In the genomic region with DNA sequence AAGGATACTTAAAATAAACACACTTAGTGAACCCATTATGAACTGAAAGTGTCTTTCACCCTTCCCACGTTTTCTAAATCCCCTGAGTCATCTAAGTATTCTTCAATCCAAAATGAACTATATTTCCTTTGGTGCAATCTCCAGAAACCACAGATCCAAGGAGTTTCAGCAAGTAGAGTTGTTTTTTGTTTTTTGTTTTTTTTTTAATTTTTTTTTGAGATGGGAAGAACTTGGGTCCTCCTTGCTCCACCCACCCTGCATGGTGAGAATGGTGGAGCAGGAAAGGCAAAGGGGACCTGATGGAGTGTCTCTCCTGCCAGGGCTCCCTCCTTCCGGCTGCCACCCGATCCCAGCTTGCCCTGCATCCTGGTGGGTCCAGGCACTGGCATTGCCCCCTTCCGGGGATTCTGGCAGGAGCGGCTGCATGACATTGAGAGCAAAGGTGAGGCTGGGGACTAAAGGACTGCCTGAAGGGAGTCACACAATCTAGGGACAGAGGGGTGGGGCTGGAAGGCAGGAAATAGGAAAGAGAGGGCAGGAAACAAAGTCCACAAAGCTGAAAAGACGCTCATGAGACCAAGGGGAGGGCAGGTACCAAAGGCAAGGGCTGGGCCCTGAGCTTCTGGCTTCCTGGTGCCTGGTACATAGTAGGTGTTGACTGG, we compare ENCODE assay signal across 14 cellular contexts. TPM values are rescaled to one million over a fixed set of nuclear protein-coding genes. Genes with fewer than 3 reads are reported as not detected.
DNase-seq lines count a peak whose midpoint lies in the region; ATAC-seq, FAIRE-seq and TF ChIP-seq lines count a peak whose summit lies in the region.
"Had no signal": no experiment of that assay in that cellular context is flagged by ENCODE, and none has a peak within 500 bp of the region (broad histone marks: within the 10 kb centered on the region; RNA-seq: fewer than 3 reads in every experiment).

No MANE protein-coding gene starts in this region.

- no peak for TF ChIP-seq POLR2A in A549 (IDR thresholded peaks at IDR 0.05; ENCODE audit: low read length)
- no peak for TF ChIP-seq POLR2A in HepG2 (IDR thresholded peaks at IDR 0.05; ENCODE audit: insufficient read depth in 1 of 2, low read depth in 2 of 2, low read length in 2 of 2)

- peak overlapping the region; percentile 66 for H2AFZ ChIP-seq in HepG2 (ENCODE audit: low read length)
- H2AFZ ChIP-seq: parathyroid adenoma had no signal

- DNase-seq in A549 (ENCODE audit: low read depth in 1 of 2, low spot score in 1 of 2) (no peak), HepG2 (ENCODE audit: low spot score) (peak; percentile 70), NCI-H2029 treated with DMSO at 0.1 percent for 48 hours (lab: John Stamatoyannopoulos, UW) (no peak), GDM1 (lab: John Stamatoyannopoulos, UW) (no peak), osteocyte (ENCODE audit: extremely low spot score, unreplicated experiment) (no peak), retina (no peak)
- DNase-seq: gastrocnemius medialis, left cardiac atrium, stomach had no signal

- H3K4me2 ChIP-seq in A549 (peak overlapping the region; percentile 23; the same call in 1 of the 3 replicates), HepG2 (ENCODE audit: low read depth, low read length) (peak overlapping the region; percentile 85)

- peak overlapping the region; percentile 85 for H3K27ac Mint-ChIP-seq in activated T-helper 17 cell treated with anti-CD3 and anti-CD28 coated beads, Interleukin-2, amount 50 U/mL, for 72 hours
- H3K27ac Mint-ChIP-seq in osteocyte (ENCODE audit: unreplicated experiment): no peak overlapping the region

- no peaks in the 10 kb centered on the region for H3K79me2 ChIP-seq in HepG2 (ENCODE audit: insufficient read depth, low read length)
- H3K79me2 ChIP-seq: parathyroid adenoma had no signal

- no peak for TF ChIP-seq CTCF in A549 (IDR thresholded peaks at IDR 0.05)
- peak; percentile 47 for TF ChIP-seq CTCF in HepG2 (CRISPR knock-in tag; IDR thresholded peaks at IDR 0.05)
- no peak for TF ChIP-seq CTCF in osteocyte (IDR thresholded peaks at IDR 0.05)

- peaks cover 3% of the 10 kb centered on the region for H3K9me3 Mint-ChIP-seq in activated T-helper 17 cell treated with anti-CD3 and anti-CD28 coated beads, Interleukin-2, amount 50 U/mL, for 72 hours
- H3K9me3 Mint-ChIP-seq in osteocyte (ENCODE audit: unreplicated experiment): no peaks in the 10 kb centered on the region

- H3K4me1 Mint-ChIP-seq in activated T-helper 17 cell treated with anti-CD3 and anti-CD28 coated beads, Interleukin-2, amount 50 U/mL, for 72 hours: peaks cover 57% of the 10 kb centered on the region
- H3K4me1 Mint-ChIP-seq in osteocyte (ENCODE audit: unreplicated experiment): peaks cover 23% of the 10 kb centered on the region

- no peaks in the 10 kb centered on the region; a peak in 1 of 5 replicates for H3K36me3 ChIP-seq in HepG2 (replicated peaks in 1 of 2; ENCODE audit: control insufficient read depth in 1 of 2, insufficient read depth in 2 of 2, low read length in 2 of 2)
- H3K36me3 ChIP-seq: gastrocnemius medialis, stomach had no signal

- in situ Hi-C loops in HepG2 (cut with HindIII; ENCODE audit: extremely low pct_ligation_motif_present, low pct_unique_long_range_greater_than_20kb): no loop called here

- H3K9ac ChIP-seq in HepG2 (ENCODE audit: insufficient read depth, low read depth, low read length): peak overlapping the region; percentile 52
- H3K9ac ChIP-seq: parathyroid adenoma had no signal

- no peaks in the 10 kb centered on the region for H4K20me1 ChIP-seq in HepG2 (ENCODE audit: insufficient read depth, low read length)

- FAIRE-seq in A549 (lab: Jason Lieb, UNC) (no peak), G401.6 (lab: Jason Lieb, UNC) (peak; percentile 47), HepG2 (lab: Jason Lieb, UNC) (peak; percentile 83)
- FAIRE-seq: HTR-8/SVneo had no signal

- no peak overlapping the region for H3K4me3 ChIP-seq in A549
- H3K4me3 ChIP-seq in HepG2 (replicated peaks in 1 of 3; ENCODE audit: insufficient read depth in 1 of 3, low read depth in 2 of 3, low read length in 3 of 3): peak overlapping the region; percentile 37 to 62 (median 39)
- H3K4me3 ChIP-seq: gastrocnemius medialis, stomach had no signal

- ATAC-seq in A549 (no peak), HepG2 (peak; percentile 40)
- no peak for ATAC-seq in activated T-helper 17 cell treated with anti-CD3 and anti-CD28 coated beads, Interleukin-2, amount 50 U/mL, for 72 hours (replicated peaks)
- ATAC-seq: gastrocnemius medialis had no signal

- CTCF ChIA-PET in A549 (lab: Yijun Ruan, JAX) (interaction anchor here (0.6 to 4.6 kb wide), 23 partner anchors 9 to 114 kb away, joined by 3 to 36 read pairs (median 4); a partner anchor contains a TSS), HepG2 (lab: Yijun Ruan, JAX; ENCODE audit: low intra/inter-chr PET ratio, low total read pairs) (interaction anchor here (1.1 kb wide), 1 partner anchor 112 kb away, joined by 3 read pairs; no protein-coding TSS in a partner anchor)

- TF ChIP-seq EP300 in A549 (IDR thresholded peaks at IDR 0.05) (no peak), HepG2 (IDR thresholded peaks at IDR 0.05; ENCODE audit: low read depth in 2 of 2, low read length in 2 of 2) (no peak; a peak in 1 of 4 replicates), HepG2 (CRISPR knock-in tag; IDR thresholded peaks at IDR 0.05; ENCODE audit: borderline replicate concordance) (no peak)

- 62% methylated on average over 6 of the region's 6 CpGs for WGBS in A549 (ENCODE audit: missing lambda C conversion rate)
- WGBS in HepG2 (ENCODE audit: low lambda C conversion rate): 11% methylated on average over 4 of the region's 6 CpGs

- TF ChIP-seq RAD21 in A549 (conservative IDR thresholded peaks at IDR 0.05 in 1 of 2, IDR thresholded peaks at IDR 0.05 in 1 of 2) (no peak), HepG2 (CRISPR knock-in tag; IDR thresholded peaks at IDR 0.05) (no peak)

- POLR2A ChIA-PET in A549 (lab: Yijun Ruan, JAX) (no interaction called here), HepG2 (lab: Yijun Ruan, JAX) (interaction anchor here (0.8 to 5.2 kb wide), 5 partner anchors 16 to 215 kb away, joined by 3 to 31 read pairs (median 5); a partner anchor contains a TSS)

- BruUV-seq in HepG2 (replicated peaks; lab: Mats Ljungman, UMichigan): no TSS peak

- no peaks in the 10 kb centered on the region for H3K9me3 ChIP-seq in A549
- no peaks in the 10 kb centered on the region for H3K9me3 ChIP-seq in HepG2 (ENCODE audit: low read length)
- H3K9me3 ChIP-seq: gastrocnemius medialis, stomach had no signal

- peaks cover 0 to 2% of the 10 kb centered on the region in 2 experiments; a peak in 2 of 5 replicates for H3K27me3 ChIP-seq in HepG2 (ENCODE audit: control insufficient read depth in 1 of 2, insufficient read depth in 2 of 2, low read length in 2 of 2)

- H3K4me1 ChIP-seq in A549 (peaks cover 23% of the 10 kb centered on the region; the same call in 1 of the 3 replicates), HepG2 (ENCODE audit: insufficient read depth, low read length) (peaks cover 69% of the 10 kb centered on the region)
- H3K4me1 ChIP-seq: parathyroid adenoma had no signal

- no peaks in the 10 kb centered on the region for H3K27me3 Mint-ChIP-seq in activated T-helper 17 cell treated with anti-CD3 and anti-CD28 coated beads, Interleukin-2, amount 50 U/mL, for 72 hours
- H3K27me3 Mint-ChIP-seq in osteocyte (ENCODE audit: unreplicated experiment): peaks cover 3% of the 10 kb centered on the region

- H3K36me3 Mint-ChIP-seq in activated T-helper 17 cell treated with anti-CD3 and anti-CD28 coated beads, Interleukin-2, amount 50 U/mL, for 72 hours (ENCODE audit: low read depth): peaks cover 17% of the 10 kb centered on the region
- H3K36me3 Mint-ChIP-seq in osteocyte (ENCODE audit: unreplicated experiment): no peaks in the 10 kb centered on the region

- intact Hi-C loops in HepG2 (cut with micrococcal nuclease; ENCODE audit: unreplicated experiment): no loop called here

- peak overlapping the region; percentile 70 for H3K4me3 Mint-ChIP-seq in activated T-helper 17 cell treated with anti-CD3 and anti-CD28 coated beads, Interleukin-2, amount 50 U/mL, for 72 hours
- H3K4me3 Mint-ChIP-seq in osteocyte (ENCODE audit: unreplicated experiment): no peak overlapping the region

- H3K27ac ChIP-seq in A549 (no peak overlapping the region), HepG2 (ENCODE audit: extremely low read length, insufficient read depth, low read length) (peak overlapping the region; percentile 60)
- H3K27ac ChIP-seq: gastrocnemius medialis, parathyroid adenoma, stomach had no signal

RNA-seq across cellular contexts. Expression of a gene that starts 12.1 kb away (rescaled TPM):
- 0.06 and 0.19 TPM in 2 replicates for polyA plus RNA-seq in A549 (2011; rRNA removed)
- polyA plus RNA-seq in A549 (2012; cell fraction: cytosol; rRNA removed): 0.25 and 0.26 TPM in 2 replicates
- polyA plus RNA-seq in A549 (2012; cell fraction: nucleus; rRNA removed): 1.8 and 2.5 TPM in 2 replicates
- polyA plus RNA-seq in A549 (2017; fragmentation: RNase III; extraction: RNeasy Plus Mini Kit Qiagen cat#74134 plus additional on column Dnase treatment): 0.17 to 0.23 TPM (median 0.21 TPM) in 3 replicates
- polyA minus RNA-seq in A549 (2011; rRNA and poly(A)+ RNA removed): not detected in 2 replicates
- total RNA-seq in activated T-helper 17 cell treated with anti-CD3 and anti-CD28 coated beads, Interleukin-2, amount 50 U/mL, for 72 hours: 10 to 100 TPM in 1 of 2 donors, 1 to 10 TPM in 1; 2.9 to 18.2 TPM
- total RNA-seq in HepG2 (2016; rRNA removed; fragmentation: Illumina TruSeq; extraction: Trizol): not detected in 2 replicates
- total RNA-seq in HepG2 (2016; cell fraction: cytosol; rRNA removed; fragmentation: Illumina TruSeq; extraction: Trizol; ENCODE audit: low read depth): 0.18 TPM in 1 of 2 replicates, not detected in the other
- total RNA-seq in HepG2 (2016; cell fraction: insoluble cytoplasmic fraction; rRNA removed; fragmentation: Illumina TruSeq; extraction: Trizol): 0.04 TPM in 1 of 2 replicates, not detected in the other
- not detected in 2 replicates for total RNA-seq in HepG2 (2016; cell fraction: membrane; rRNA removed; fragmentation: Illumina TruSeq; extraction: Trizol)
- 0.13 TPM in 1 of 2 replicates, not detected in the other for total RNA-seq in HepG2 (2016; cell fraction: nucleus; rRNA removed; fragmentation: Illumina TruSeq; extraction: Trizol)
- polyA plus RNA-seq in HepG2 (2011; rRNA removed): 0.24 and 0.39 TPM in 2 replicates
- polyA plus RNA-seq in HepG2 (2011; cell fraction: cytosol; rRNA removed): 0.13 and 0.15 TPM in 2 replicates
- polyA plus RNA-seq in HepG2 (2011; cell fraction: nucleus; rRNA removed): 2.9 and 3.2 TPM in 2 replicates
- 0.51 and 0.72 TPM in 2 replicates for polyA plus RNA-seq in HepG2 (2012)
- not detected in 2 replicates for polyA plus RNA-seq in HepG2 (2016; cell fraction: cytosol; fragmentation: Illumina TruSeq; extraction: Trizol; ENCODE audit: low read depth)
- polyA plus RNA-seq in HepG2 (2016; cell fraction: insoluble cytoplasmic fraction; fragmentation: Illumina TruSeq; extraction: Trizol; ENCODE audit: low read depth): not detected in 2 replicates
- polyA plus RNA-seq in HepG2 (2016; cell fraction: membrane; fragmentation: Illumina TruSeq; extraction: Trizol; ENCODE audit: low read depth): not detected in 2 replicates
- polyA plus RNA-seq in HepG2 (2016; cell fraction: nucleus; fragmentation: Illumina TruSeq; extraction: Trizol; ENCODE audit: insufficient read depth, low read depth): 0.12 and 0.88 TPM in 2 replicates
- polyA minus RNA-seq in HepG2 (2011; rRNA and poly(A)+ RNA removed; ENCODE audit: low replicate concordance): 0.08 TPM in 1 of 2 replicates, not detected in the other
- not detected in 2 replicates for polyA minus RNA-seq in HepG2 (2011; cell fraction: cytosol; rRNA and poly(A)+ RNA removed)
- 0.25 and 0.26 TPM in 2 replicates for polyA minus RNA-seq in HepG2 (2011; cell fraction: nucleus; rRNA and poly(A)+ RNA removed)
- total RNA-seq in osteocyte: 0.11 and 0.39 TPM in 2 replicates

RNA-seq across cellular contexts. Expression of a gene that starts 16.1 kb away (rescaled TPM):
- polyA plus RNA-seq in A549 (2011; rRNA removed): 19.6 and 22.7 TPM in 2 replicates
- 36.8 and 46.8 TPM in 2 replicates for polyA plus RNA-seq in A549 (2012; cell fraction: cytosol; rRNA removed)
- polyA plus RNA-seq in A549 (2012; cell fraction: nucleus; rRNA removed): 159 and 182 TPM in 2 replicates
- 34.3 to 41.1 TPM (median 38.6 TPM) in 3 replicates for polyA plus RNA-seq in A549 (2017; fragmentation: RNase III; extraction: RNeasy Plus Mini Kit Qiagen cat#74134 plus additional on column Dnase treatment)
- 47.4 and 60.3 TPM in 2 replicates for polyA minus RNA-seq in A549 (2011; rRNA and poly(A)+ RNA removed)
- total RNA-seq in activated T-helper 17 cell treated with anti-CD3 and anti-CD28 coated beads, Interleukin-2, amount 50 U/mL, for 72 hours: 10 to 100 TPM; 36.4 to 52.0 TPM
- total RNA-seq in HepG2 (2016; rRNA removed; fragmentation: Illumina TruSeq; extraction: Trizol): 7.2 and 16.7 TPM in 2 replicates
- total RNA-seq in HepG2 (2016; cell fraction: cytosol; rRNA removed; fragmentation: Illumina TruSeq; extraction: Trizol; ENCODE audit: low read depth): 1.1 and 2.0 TPM in 2 replicates
- total RNA-seq in HepG2 (2016; cell fraction: insoluble cytoplasmic fraction; rRNA removed; fragmentation: Illumina TruSeq; extraction: Trizol): 7.2 and 16.4 TPM in 2 replicates
- total RNA-seq in HepG2 (2016; cell fraction: membrane; rRNA removed; fragmentation: Illumina TruSeq; extraction: Trizol): 3.4 and 3.7 TPM in 2 replicates
- total RNA-seq in HepG2 (2016; cell fraction: nucleus; rRNA removed; fragmentation: Illumina TruSeq; extraction: Trizol): 12.9 and 13.9 TPM in 2 replicates
- polyA plus RNA-seq in HepG2 (2011; rRNA removed): 6.6 and 6.9 TPM in 2 replicates
- polyA plus RNA-seq in HepG2 (2011; cell fraction: cytosol; rRNA removed): 3.9 and 9.1 TPM in 2 replicates
- 20.5 and 25.6 TPM in 2 replicates for polyA plus RNA-seq in HepG2 (2011; cell fraction: nucleus; rRNA removed)
- polyA plus RNA-seq in HepG2 (2012): 4.2 and 4.4 TPM in 2 replicates
- 1.5 and 1.9 TPM in 2 replicates for polyA plus RNA-seq in HepG2 (2016; cell fraction: cytosol; fragmentation: Illumina TruSeq; extraction: Trizol; ENCODE audit: low read depth)
- polyA plus RNA-seq in HepG2 (2016; cell fraction: insoluble cytoplasmic fraction; fragmentation: Illumina TruSeq; extraction: Trizol; ENCODE audit: low read depth): 5.2 and 6.7 TPM in 2 replicates
- 2.6 and 2.9 TPM in 2 replicates for polyA plus RNA-seq in HepG2 (2016; cell fraction: membrane; fragmentation: Illumina TruSeq; extraction: Trizol; ENCODE audit: low read depth)
- 23.3 and 23.7 TPM in 2 replicates for polyA plus RNA-seq in HepG2 (2016; cell fraction: nucleus; fragmentation: Illumina TruSeq; extraction: Trizol; ENCODE audit: insufficient read depth, low read depth)
- polyA minus RNA-seq in HepG2 (2011; rRNA and poly(A)+ RNA removed; ENCODE audit: low replicate concordance): 34.8 and 52.5 TPM in 2 replicates
- polyA minus RNA-seq in HepG2 (2011; cell fraction: cytosol; rRNA and poly(A)+ RNA removed): 7.6 and 11.1 TPM in 2 replicates
- polyA minus RNA-seq in HepG2 (2011; cell fraction: nucleus; rRNA and poly(A)+ RNA removed): 13.7 and 16.2 TPM in 2 replicates
- total RNA-seq in osteocyte: 38.1 and 39.7 TPM in 2 replicates

RNA-seq across cellular contexts. Expression of a gene that starts 21.3 kb away (rescaled TPM):
- polyA plus RNA-seq in A549 (2011; rRNA removed): 0.42 and 0.52 TPM in 2 replicates
- polyA plus RNA-seq in A549 (2012; cell fraction: cytosol; rRNA removed): 1.1 and 1.9 TPM in 2 replicates
- polyA plus RNA-seq in A549 (2012; cell fraction: nucleus; rRNA removed): 1.1 and 3.2 TPM in 2 replicates
- polyA plus RNA-seq in A549 (2017; fragmentation: RNase III; extraction: RNeasy Plus Mini Kit Qiagen cat#74134 plus additional on column Dnase treatment): 0.46 to 0.71 TPM (median 0.51 TPM) in 3 replicates
- not detected in 2 replicates for polyA minus RNA-seq in A549 (2011; rRNA and poly(A)+ RNA removed)
- total RNA-seq in activated T-helper 17 cell treated with anti-CD3 and anti-CD28 coated beads, Interleukin-2, amount 50 U/mL, for 72 hours: 10 to 100 TPM in 1 of 2 donors, 1 to 10 TPM in 1; 8.0 to 12.1 TPM
- 3.7 and 4.8 TPM in 2 replicates for total RNA-seq in HepG2 (2016; rRNA removed; fragmentation: Illumina TruSeq; extraction: Trizol)
- total RNA-seq in HepG2 (2016; cell fraction: cytosol; rRNA removed; fragmentation: Illumina TruSeq; extraction: Trizol; ENCODE audit: low read depth): 2.6 and 2.9 TPM in 2 replicates
- total RNA-seq in HepG2 (2016; cell fraction: insoluble cytoplasmic fraction; rRNA removed; fragmentation: Illumina TruSeq; extraction: Trizol): 4.2 and 4.4 TPM in 2 replicates
- 3.6 and 5.1 TPM in 2 replicates for total RNA-seq in HepG2 (2016; cell fraction: membrane; rRNA removed; fragmentation: Illumina TruSeq; extraction: Trizol)
- 3.2 and 5.3 TPM in 2 replicates for total RNA-seq in HepG2 (2016; cell fraction: nucleus; rRNA removed; fragmentation: Illumina TruSeq; extraction: Trizol)
- polyA plus RNA-seq in HepG2 (2011; rRNA removed): 7.5 and 10.1 TPM in 2 replicates
- polyA plus RNA-seq in HepG2 (2011; cell fraction: cytosol; rRNA removed): 5.8 and 10.0 TPM in 2 replicates
- 17.6 and 19.9 TPM in 2 replicates for polyA plus RNA-seq in HepG2 (2011; cell fraction: nucleus; rRNA removed)
- 4.8 and 5.0 TPM in 2 replicates for polyA plus RNA-seq in HepG2 (2012)
- 3.9 and 4.8 TPM in 2 replicates for polyA plus RNA-seq in HepG2 (2016; cell fraction: cytosol; fragmentation: Illumina TruSeq; extraction: Trizol; ENCODE audit: low read depth)
- 7.8 and 8.1 TPM in 2 replicates for polyA plus RNA-seq in HepG2 (2016; cell fraction: insoluble cytoplasmic fraction; fragmentation: Illumina TruSeq; extraction: Trizol; ENCODE audit: low read depth)
- polyA plus RNA-seq in HepG2 (2016; cell fraction: membrane; fragmentation: Illumina TruSeq; extraction: Trizol; ENCODE audit: low read depth): 5.6 and 8.0 TPM in 2 replicates
- 5.7 and 8.2 TPM in 2 replicates for polyA plus RNA-seq in HepG2 (2016; cell fraction: nucleus; fragmentation: Illumina TruSeq; extraction: Trizol; ENCODE audit: insufficient read depth, low read depth)
- polyA minus RNA-seq in HepG2 (2011; rRNA and poly(A)+ RNA removed; ENCODE audit: low replicate concordance): 0.65 and 23.1 TPM in 2 replicates
- 8.4 and 12.0 TPM in 2 replicates for polyA minus RNA-seq in HepG2 (2011; cell fraction: cytosol; rRNA and poly(A)+ RNA removed)
- polyA minus RNA-seq in HepG2 (2011; cell fraction: nucleus; rRNA and poly(A)+ RNA removed): 5.0 and 6.3 TPM in 2 replicates
- total RNA-seq in osteocyte: 0.73 TPM in 1 of 2 replicates, not detected in the other

RNA-seq across cellular contexts. Expression of a gene that starts 34.0 kb away (rescaled TPM):
- polyA plus RNA-seq in A549 (2011; rRNA removed) (0.26 and 0.44 TPM in 2 replicates), A549 (2017; fragmentation: RNase III; extraction: RNeasy Plus Mini Kit Qiagen cat#74134 plus additional on column Dnase treatment) (0.41 to 0.45 TPM (median 0.41 TPM) in 3 replicates), HepG2 (2011; rRNA removed) (0.09 and 0.12 TPM in 2 replicates)
- polyA plus RNA-seq in A549 (2012; cell fraction: cytosol; rRNA removed): 0.61 and 0.78 TPM in 2 replicates
- 0.84 and 1.3 TPM in 2 replicates for polyA plus RNA-seq in A549 (2012; cell fraction: nucleus; rRNA removed)
- polyA minus RNA-seq in A549 (2011; rRNA and poly(A)+ RNA removed): 0.41 and 0.78 TPM in 2 replicates
- under 1 TPM; 0.32 to 0.77 TPM for total RNA-seq in activated T-helper 17 cell treated with anti-CD3 and anti-CD28 coated beads, Interleukin-2, amount 50 U/mL, for 72 hours
- total RNA-seq in HepG2 (2016; rRNA removed; fragmentation: Illumina TruSeq; extraction: Trizol) (0.11 TPM in 1 of 2 replicates, not detected in the other), osteocyte (not detected in 2 replicates)
- total RNA-seq in HepG2 (2016; cell fraction: cytosol; rRNA removed; fragmentation: Illumina TruSeq; extraction: Trizol; ENCODE audit: low read depth): not detected in 2 replicates
- 0.13 TPM in 1 of 2 replicates, not detected in the other for total RNA-seq in HepG2 (2016; cell fraction: insoluble cytoplasmic fraction; rRNA removed; fragmentation: Illumina TruSeq; extraction: Trizol)
- total RNA-seq in HepG2 (2016; cell fraction: membrane; rRNA removed; fragmentation: Illumina TruSeq; extraction: Trizol): 0.07 and 0.09 TPM in 2 replicates
- total RNA-seq in HepG2 (2016; cell fraction: nucleus; rRNA removed; fragmentation: Illumina TruSeq; extraction: Trizol): 0.09 and 0.28 TPM in 2 replicates
- polyA plus RNA-seq in HepG2 (2011; cell fraction: cytosol; rRNA removed): 0.09 and 0.11 TPM in 2 replicates
- polyA plus RNA-seq in HepG2 (2011; cell fraction: nucleus; rRNA removed): 0.32 and 0.38 TPM in 2 replicates
- 0.07 TPM in 1 of 2 replicates, not detected in the other for polyA plus RNA-seq in HepG2 (2012)
- polyA plus RNA-seq in HepG2 (2016; cell fraction: cytosol; fragmentation: Illumina TruSeq; extraction: Trizol; ENCODE audit: low read depth): 0.03 TPM in 1 of 2 replicates, not detected in the other
- not detected in 2 replicates for polyA plus RNA-seq in HepG2 (2016; cell fraction: insoluble cytoplasmic fraction; fragmentation: Illumina TruSeq; extraction: Trizol; ENCODE audit: low read depth)
- polyA plus RNA-seq in HepG2 (2016; cell fraction: membrane; fragmentation: Illumina TruSeq; extraction: Trizol; ENCODE audit: low read depth): 0.06 TPM in 1 of 2 replicates, not detected in the other
- polyA plus RNA-seq in HepG2 (2016; cell fraction: nucleus; fragmentation: Illumina TruSeq; extraction: Trizol; ENCODE audit: insufficient read depth, low read depth): not detected in 2 replicates
- 0.74 and 1.2 TPM in 2 replicates for polyA minus RNA-seq in HepG2 (2011; rRNA and poly(A)+ RNA removed; ENCODE audit: low replicate concordance)
- polyA minus RNA-seq in HepG2 (2011; cell fraction: cytosol; rRNA and poly(A)+ RNA removed): 0.30 TPM in 1 of 2 replicates, not detected in the other
- polyA minus RNA-seq in HepG2 (2011; cell fraction: nucleus; rRNA and poly(A)+ RNA removed): 0.13 TPM in 1 of 2 replicates, not detected in the other
- polyA plus RNA-seq: CD14-positive monocyte had no signal

RNA-seq across cellular contexts. Expression of a gene that starts 36.2 kb away (rescaled TPM):
- 4.1 and 4.4 TPM in 2 replicates for polyA plus RNA-seq in A549 (2011; rRNA removed)
- 5.4 and 6.4 TPM in 2 replicates for polyA plus RNA-seq in A549 (2012; cell fraction: cytosol; rRNA removed)
- 82.7 and 90.1 TPM in 2 replicates for polyA plus RNA-seq in A549 (2012; cell fraction: nucleus; rRNA removed)
- 7.5 to 11.4 TPM (median 9.8 TPM) in 3 replicates for polyA plus RNA-seq in A549 (2017; fragmentation: RNase III; extraction: RNeasy Plus Mini Kit Qiagen cat#74134 plus additional on column Dnase treatment)
- polyA minus RNA-seq in A549 (2011; rRNA and poly(A)+ RNA removed): 0.70 and 1.9 TPM in 2 replicates
- total RNA-seq in activated T-helper 17 cell treated with anti-CD3 and anti-CD28 coated beads, Interleukin-2, amount 50 U/mL, for 72 hours: 1 to 10 TPM; 9.0 to 9.7 TPM
- total RNA-seq in HepG2 (2016; rRNA removed; fragmentation: Illumina TruSeq; extraction: Trizol): not detected in 2 replicates
- not detected in 2 replicates for total RNA-seq in HepG2 (2016; cell fraction: cytosol; rRNA removed; fragmentation: Illumina TruSeq; extraction: Trizol; ENCODE audit: low read depth)
- 0.11 TPM in 1 of 2 replicates, not detected in the other for total RNA-seq in HepG2 (2016; cell fraction: insoluble cytoplasmic fraction; rRNA removed; fragmentation: Illumina TruSeq; extraction: Trizol)
- total RNA-seq in HepG2 (2016; cell fraction: membrane; rRNA removed; fragmentation: Illumina TruSeq; extraction: Trizol): not detected in 2 replicates
- total RNA-seq in HepG2 (2016; cell fraction: nucleus; rRNA removed; fragmentation: Illumina TruSeq; extraction: Trizol): 0.28 TPM in 1 of 2 replicates, not detected in the other
- 0.50 and 0.51 TPM in 2 replicates for polyA plus RNA-seq in HepG2 (2011; rRNA removed)
- 0.11 and 0.27 TPM in 2 replicates for polyA plus RNA-seq in HepG2 (2011; cell fraction: cytosol; rRNA removed)
- 4.2 and 4.6 TPM in 2 replicates for polyA plus RNA-seq in HepG2 (2011; cell fraction: nucleus; rRNA removed)
- polyA plus RNA-seq in HepG2 (2012): 0.56 and 1.0 TPM in 2 replicates
- polyA plus RNA-seq in HepG2 (2016; cell fraction: cytosol; fragmentation: Illumina TruSeq; extraction: Trizol; ENCODE audit: low read depth): not detected in 2 replicates
- polyA plus RNA-seq in HepG2 (2016; cell fraction: insoluble cytoplasmic fraction; fragmentation: Illumina TruSeq; extraction: Trizol; ENCODE audit: low read depth): not detected in 2 replicates
- polyA plus RNA-seq in HepG2 (2016; cell fraction: membrane; fragmentation: Illumina TruSeq; extraction: Trizol; ENCODE audit: low read depth): not detected in 2 replicates
- 0.38 and 0.67 TPM in 2 replicates for polyA plus RNA-seq in HepG2 (2016; cell fraction: nucleus; fragmentation: Illumina TruSeq; extraction: Trizol; ENCODE audit: insufficient read depth, low read depth)
- polyA minus RNA-seq in HepG2 (2011; rRNA and poly(A)+ RNA removed; ENCODE audit: low replicate concordance): 0.48 and 3.4 TPM in 2 replicates
- not detected in 2 replicates for polyA minus RNA-seq in HepG2 (2011; cell fraction: cytosol; rRNA and poly(A)+ RNA removed)
- 0.25 and 0.52 TPM in 2 replicates for polyA minus RNA-seq in HepG2 (2011; cell fraction: nucleus; rRNA and poly(A)+ RNA removed)
- total RNA-seq in osteocyte: 3.6 and 5.8 TPM in 2 replicates
- polyA plus RNA-seq: CD14-positive monocyte had no signal
